ENCODE assay signal across 11 cellular contexts in genomic region chr17:30380643-30381419, GRCh38. TPM values are rescaled to one million over a fixed set of nuclear protein-coding genes. Genes with fewer than 3 reads are reported as not detected.
DNase-seq lines count a peak whose midpoint lies in the region; ATAC-seq, FAIRE-seq and TF ChIP-seq lines count a peak whose summit lies in the region.
"Had no signal": no experiment of that assay in that cellular context is flagged by ENCODE, and none has a peak within 500 bp of the region (broad histone marks: within the 10 kb centered on the region; RNA-seq: fewer than 3 reads in every experiment).

No MANE protein-coding gene starts in this region.

- no peak overlapping the region for H3K9ac ChIP-seq in GM12878 (ENCODE audit: control insufficient read depth, insufficient read depth, low read length)

- no peaks in the 10 kb centered on the region for H3K36me3 ChIP-seq in GM12878 (ENCODE audit: control insufficient read depth in 2 of 2, insufficient read depth in 2 of 2, low read length in 1 of 2)

- TF ChIP-seq RAD21 in GM12878 (IDR thresholded peaks at IDR 0.05; ENCODE audit: insufficient read depth, low read depth, low read length): no peak

- 43% methylated on average over 7 of the region's 7 CpGs for WGBS in GM12878 (ENCODE audit: insufficient coverage, insufficient replicate concordance, low lambda C conversion rate, missing lambda C conversion rate)

- DNase-seq in stimulated activated naive CD8-positive, alpha-beta T cell treated with anti-CD3 and anti-CD28 coated beads, Interleukin-15, Interleukin-2, amounts not matched to agents 100 U/mL and 50 U/mL, for 24 hours: no peak
- DNase-seq in GM12878 (ENCODE audit: low read depth, low spot score): no peak
- DNase-seq in mesothelial cell of epicardium (ENCODE audit: low spot score in 2 of 2, unreplicated experiment in 2 of 2): no peak
- no peak for DNase-seq in H4 (ENCODE audit: low spot score)
- no peak for DNase-seq in activated gamma-delta T cell (lab: John Stamatoyannopoulos, UW)
- DNase-seq in NCI-H774 (lab: John Stamatoyannopoulos, UW): no peak
- DNase-seq: activated CD8-positive, alpha-beta memory T cell treated with anti-CD3 and anti-CD28 coated beads, Interleukin-2, amount 50 U/mL, for 48 hours; occipital lobe had no signal

- RAD21 ChIA-PET in GM12878 (lab: Charles Lee; ENCODE audit: unreplicated experiment): interaction anchor here (0.8 to 4.4 kb wide), 6 partner anchors 14 to 96 kb away, joined by 3 to 18 read pairs (median 4); no protein-coding TSS in a partner anchor

- POLR2A ChIA-PET in GM12878 (lab: Charles Lee): interaction anchor here (0.6 to 0.9 kb wide), 4 partner anchors 17 to 659 kb away, joined by 3 to 7 read pairs (median 3); no protein-coding TSS in a partner anchor

- H4K20me1 ChIP-seq in GM12878 (ENCODE audit: control insufficient read depth, insufficient read depth): no peaks in the 10 kb centered on the region

- H3K27ac Mint-ChIP-seq in stimulated activated naive CD8-positive, alpha-beta T cell treated with anti-CD3 and anti-CD28 coated beads, Interleukin-15, Interleukin-2, amounts not matched to agents 100 ng/mL and 50 ng/mL, for 24 hours: no peak overlapping the region
- no peak overlapping the region for H3K27ac Mint-ChIP-seq in mesothelial cell of epicardium

- H2AFZ ChIP-seq in GM12878 (ENCODE audit: control insufficient read depth, low read depth, low read length): no peak overlapping the region

- in situ Hi-C loops in GM12878 (cut with MboI): no loop called here

- no peaks in the 10 kb centered on the region for H3K27me3 ChIP-seq in GM12878 (replicated peaks in 1 of 2; ENCODE audit: control insufficient read depth in 2 of 2, insufficient read depth in 2 of 2, low read length in 1 of 2)

- H3K36me3 Mint-ChIP-seq in stimulated activated naive CD8-positive, alpha-beta T cell treated with anti-CD3 and anti-CD28 coated beads, Interleukin-15, Interleukin-2, amounts not matched to agents 100 ng/mL and 50 ng/mL, for 24 hours (ENCODE audit: low read depth): peaks cover 26% of the 10 kb centered on the region
- H3K36me3 Mint-ChIP-seq in mesothelial cell of epicardium: peaks cover 3% of the 10 kb centered on the region

- H3K4me3 ChIP-seq in GM12878: peak overlapping the region; percentile 82

- peak overlapping the region; percentile 89 for H3K4me3 Mint-ChIP-seq in stimulated activated naive CD8-positive, alpha-beta T cell treated with anti-CD3 and anti-CD28 coated beads, Interleukin-15, Interleukin-2, amounts not matched to agents 100 ng/mL and 50 ng/mL, for 24 hours
- H3K4me3 Mint-ChIP-seq in mesothelial cell of epicardium: peak overlapping the region; percentile 73

- FAIRE-seq in GM12878 (lab: Jason Lieb, UNC): peak; percentile 38
- FAIRE-seq: HTR-8/SVneo had no signal

- no peaks in the 10 kb centered on the region for H3K9me3 Mint-ChIP-seq in stimulated activated naive CD8-positive, alpha-beta T cell treated with anti-CD3 and anti-CD28 coated beads, Interleukin-15, Interleukin-2, amounts not matched to agents 100 ng/mL and 50 ng/mL, for 24 hours
- H3K9me3 Mint-ChIP-seq in mesothelial cell of epicardium: no peaks in the 10 kb centered on the region

- CTCF ChIA-PET in GM12878 (lab: Yijun Ruan, JAX): interaction anchor here (0.6 to 4.1 kb wide), 9 partner anchors 15 to 276 kb away, joined by 3 to 22 read pairs (median 4); partner anchors contain the start of gene GOSR1

- TF ChIP-seq EP300 in GM12878 (IDR thresholded peaks at IDR 0.05; ENCODE audit: borderline replicate concordance in 1 of 2, control insufficient read depth in 1 of 2, low read depth in 2 of 2, low read length in 2 of 2): no peak

- ATAC-seq in stimulated activated naive CD8-positive, alpha-beta T cell treated with anti-CD3 and anti-CD28 coated beads, Interleukin-15, Interleukin-2, amounts not matched to agents 100 U/mL and 50 U/mL, for 24 hours: no peak
- ATAC-seq in GM12878 (no peak), GM19452 (IDR thresholded peaks at IDR 0.05; ENCODE audit: unreplicated experiment) (no peak)

- no peak for TF ChIP-seq POLR2A in GM12878 (IDR thresholded peaks at IDR 0.05; ENCODE audit: low read depth, low read length)

- peaks cover 64% of the 10 kb centered on the region for H3K4me1 Mint-ChIP-seq in stimulated activated naive CD8-positive, alpha-beta T cell treated with anti-CD3 and anti-CD28 coated beads, Interleukin-15, Interleukin-2, amounts not matched to agents 100 ng/mL and 50 ng/mL, for 24 hours (ENCODE audit: low read depth)
- H3K4me1 Mint-ChIP-seq in mesothelial cell of epicardium: peaks cover 52% of the 10 kb centered on the region

- no peaks in the 10 kb centered on the region for H3K9me3 ChIP-seq in GM12878 (replicated peaks; ENCODE audit: control insufficient read depth, insufficient read depth, low read length)

- TF ChIP-seq CTCF in GM12878 (IDR thresholded peaks at IDR 0.05 in 2 of 3, conservative IDR thresholded peaks at IDR 0.05 in 1 of 3; ENCODE audit: control insufficient read depth in 2 of 3, extremely low read depth in 1 of 3, insufficient read depth in 1 of 3, low read depth in 3 of 3, low read length in 3 of 3) (no peak), mesothelial cell of epicardium (IDR thresholded peaks at IDR 0.05; ENCODE audit: unreplicated experiment) (no peak)

- H3K79me2 ChIP-seq in GM12878 (ENCODE audit: control insufficient read depth, insufficient read depth, low read length): peaks cover 10% of the 10 kb centered on the region

- intact Hi-C loops in GM12878 (cut with micrococcal nuclease; ENCODE audit: unreplicated experiment): no loop called here

- H3K27ac ChIP-seq in GM12878 (ENCODE audit: control insufficient read depth, insufficient read depth): no peak overlapping the region

- peaks cover 29% of the 10 kb centered on the region for H3K4me1 ChIP-seq in GM12878 (ENCODE audit: control insufficient read depth, insufficient read depth, low read length)

- TSS peak; percentile 54 for BruUV-seq in GM12878 (replicated peaks; lab: Mats Ljungman, UMichigan)

- peak overlapping the region; percentile 96 for H3K4me2 ChIP-seq in GM12878 (ENCODE audit: control insufficient read depth, insufficient read depth)

- SMC1A ChIA-PET in GM12878 (lab: Charles Lee; ENCODE audit: uncharacterized antibody, unreplicated experiment): interaction anchor here (0.8 to 2.3 kb wide), 8 partner anchors 13 to 267 kb away, joined by 3 to 13 read pairs (median 6); partner anchors contain the start of gene GOSR1

- H3K27me3 Mint-ChIP-seq in stimulated activated naive CD8-positive, alpha-beta T cell treated with anti-CD3 and anti-CD28 coated beads, Interleukin-15, Interleukin-2, amounts not matched to agents 100 ng/mL and 50 ng/mL, for 24 hours: no peaks in the 10 kb centered on the region
- H3K27me3 Mint-ChIP-seq in mesothelial cell of epicardium (ENCODE audit: low read depth): no peaks in the 10 kb centered on the region

TF ChIP-seq in GM12878, 131 proteins besides CTCF, POLR2A, EP300 and RAD21:
- TF ChIP-seq SPI1 (IDR thresholded peaks at IDR 0.05; ENCODE audit: borderline replicate concordance, insufficient read depth, low read depth, low read length) (peak; percentile 32; the same call in 1 of the 2 replicates), RAD51 (IDR thresholded peaks at IDR 0.05) (no peak)

RNA-seq across cellular contexts. Expression of gene CPD, which starts 2.1 kb away (rescaled TPM):
- total RNA-seq in GM12878 (2013; cell fraction: nucleolus; rRNA removed): 77.8 and 80.6 TPM in 2 replicates
- 19.2 and 41.1 TPM in 2 replicates for total RNA-seq in GM12878 (2014; rRNA removed)
- total RNA-seq in GM12878 (2014; rRNA removed; fragmentation: Illumina TruSeq; extraction: Trizol): 19.9 and 20.0 TPM in 2 replicates
- 23.5 and 24.2 TPM in 2 replicates for total RNA-seq in GM12878 (2021)
- polyA plus RNA-seq in GM12878 (2011; ENCODE audit: low read depth): 3.7 TPM
- polyA plus RNA-seq in GM12878 (2011; rRNA removed): 16.6 and 22.8 TPM in 2 replicates
- polyA plus RNA-seq in GM12878 (2011; cell fraction: cytosol; rRNA removed): 8.8 and 10.1 TPM in 2 replicates
- polyA plus RNA-seq in GM12878 (2011; cell fraction: nucleus; rRNA removed): 8.6 and 13.4 TPM in 2 replicates
- 6.4 TPM in 2 replicates for polyA plus RNA-seq in GM12878 (2012)
- 15.4 and 16.7 TPM in 2 replicates for polyA plus RNA-seq in GM12878 (2014; fragmentation: Illumina TruSeq; extraction: Trizol)
- 1 to 10 TPM; 3.5 to 4.5 TPM for polyA plus RNA-seq in GM12878 (2014; fragmentation: Nextera tagmentation; extraction: Ambion mirVana)
- 7.5 and 7.9 TPM in 2 replicates for polyA plus RNA-seq in GM12878 (2014; rRNA removed)
- 10 to 100 TPM; 14.8 to 16.1 TPM for polyA plus RNA-seq in GM12878 (2016; fragmentation: Nextera tagmentation; extraction: Ambion mirVana)
- polyA minus RNA-seq in GM12878 (2011; rRNA and poly(A)+ RNA removed): 45.0 and 79.9 TPM in 2 replicates
- 27.8 and 38.1 TPM in 2 replicates for polyA minus RNA-seq in GM12878 (2011; cell fraction: cytosol; rRNA and poly(A)+ RNA removed)
- 19.6 and 21.5 TPM in 2 replicates for polyA minus RNA-seq in GM12878 (2011; cell fraction: nucleus; rRNA and poly(A)+ RNA removed)
- 49.3 to 58.3 TPM (median 54.1 TPM) in 3 replicates for total RNA-seq in mesothelial cell of epicardium
- total RNA-seq in H4 (2014; rRNA removed; shearing (Covaris generic)): 37.9 and 40.8 TPM in 2 replicates

RNA-seq across cellular contexts. Expression of gene TMIGD1, which starts 47.0 kb away (rescaled TPM):
- total RNA-seq in GM12878 (2013; cell fraction: nucleolus; rRNA removed): not detected in 2 replicates
- total RNA-seq in GM12878 (2014; rRNA removed) (not detected in 2 replicates), GM12878 (2014; rRNA removed; fragmentation: Illumina TruSeq; extraction: Trizol) (not detected in 2 replicates), GM12878 (2021) (not detected in 2 replicates), mesothelial cell of epicardium (not detected in 3 replicates)
- not detected for polyA plus RNA-seq in GM12878 (2011; ENCODE audit: low read depth)
- polyA plus RNA-seq in GM12878 (2011; rRNA removed) (0.10 TPM in 1 of 2 replicates, not detected in the other), GM12878 (2014; fragmentation: Illumina TruSeq; extraction: Trizol) (not detected in 2 replicates), GM12878 (2014; fragmentation: Nextera tagmentation; extraction: Ambion mirVana) (not detected), GM12878 (2014; rRNA removed) (not detected in 2 replicates), GM12878 (2016; fragmentation: Nextera tagmentation; extraction: Ambion mirVana) (not detected)
- polyA plus RNA-seq in GM12878 (2011; cell fraction: cytosol; rRNA removed): not detected in 2 replicates
- not detected in 2 replicates for polyA plus RNA-seq in GM12878 (2011; cell fraction: nucleus; rRNA removed)
- not detected in 2 replicates for polyA plus RNA-seq in GM12878 (2012)
- not detected in 2 replicates for polyA minus RNA-seq in GM12878 (2011; rRNA and poly(A)+ RNA removed)
- polyA minus RNA-seq in GM12878 (2011; cell fraction: cytosol; rRNA and poly(A)+ RNA removed): not detected in 2 replicates
- not detected in 2 replicates for polyA minus RNA-seq in GM12878 (2011; cell fraction: nucleus; rRNA and poly(A)+ RNA removed)
- not detected in 2 replicates for total RNA-seq in H4 (2014; rRNA removed; shearing (Covaris generic))
- total RNA-seq: occipital lobe had no signal
